19 cellular contexts compared by ENCODE assay signal in the genomic region with DNA sequence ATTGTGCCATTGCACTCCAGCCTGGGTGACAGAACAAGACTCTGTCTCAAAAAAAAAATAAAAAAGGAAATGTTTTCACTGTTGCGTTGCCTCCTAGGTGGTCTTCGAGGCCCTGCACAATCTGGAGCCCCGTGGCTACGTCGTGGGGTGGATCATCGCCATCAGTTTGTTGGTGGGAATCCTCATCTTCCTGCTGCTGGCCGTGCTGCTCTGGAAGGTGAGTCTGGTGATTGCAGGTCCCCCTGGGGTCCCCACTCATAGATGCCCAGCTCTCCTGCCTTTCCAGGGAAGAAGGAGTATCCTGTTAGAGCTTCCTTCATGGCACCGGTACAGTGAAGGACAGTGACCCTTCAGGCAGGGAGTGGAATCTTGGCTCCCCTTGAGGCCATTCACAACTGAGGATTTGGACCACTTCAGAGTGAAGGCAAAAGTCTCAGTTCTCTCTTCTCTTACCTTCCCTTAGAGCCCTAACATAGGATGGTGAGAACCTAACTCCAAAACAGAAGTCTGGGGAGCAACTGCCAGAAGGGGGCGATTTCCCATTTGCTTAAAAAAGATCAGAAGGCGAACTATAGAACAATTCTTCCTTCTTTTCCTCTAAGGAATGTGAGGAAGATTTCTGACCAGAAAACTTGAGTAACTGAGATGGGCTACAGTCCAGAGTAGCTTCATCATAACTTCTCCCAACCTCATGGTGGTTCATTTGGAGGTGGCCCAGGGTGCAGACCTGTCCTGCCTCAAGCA.
"Had no signal": no experiment of that assay in that cellular context is flagged by ENCODE, and none has a peak within 500 bp of the region (broad histone marks: within the 10 kb centered on the region; RNA-seq: fewer than 3 reads in every experiment).

No MANE protein-coding gene starts in this region.

- H3K27me3 ChIP-seq: dorsolateral prefrontal cortex, thyroid gland, uterus had no signal

- H3K36me3 ChIP-seq: uterus had no signal

- H3K4me1 Mint-ChIP-seq: mesothelial cell of epicardium had no signal

- H3K27ac ChIP-seq: dorsolateral prefrontal cortex, thyroid gland, uterus had no signal

- H3K4me1 ChIP-seq: thyroid gland, uterus had no signal

- ATAC-seq: left lobe of liver; natural killer cell treated with Interleukin-12 subunit alpha and Interleukin-12 subunit beta and Interleukin-15 and Interleukin-18, amount 100 ng/mL, for 72 hours had no signal

- DNase-seq: activated CD4-positive, alpha-beta T cell treated with anti-CD3 and anti-CD28 coated beads, Interleukin-2, amount 10 ng/mL, durations not matched to agents 7 days and 5 days; activated CD8-positive, alpha-beta memory T cell treated with anti-CD3 and anti-CD28 coated beads, Interleukin-2, amount 50 U/mL, for 4 hours; activated effector memory CD4-positive, alpha-beta T cell treated with anti-CD3 and anti-CD28 coated beads, Interleukin-2, amount 50 U/mL, for 16 hours; activated naive CD4-positive, alpha-beta T cell treated with anti-CD3 and anti-CD28 coated beads, Interleukin-2, amount 50 U/mL, for 16 hours; activated T-cell treated with anti-CD3 and anti-CD28 coated beads, Interleukin-2, amount 50 U/mL, for 48 hours; aorta; dorsolateral prefrontal cortex; occipital lobe; posterior cingulate gyrus; stimulated activated CD4-positive, alpha-beta T cell treated with anti-CD3 and anti-CD28 coated beads, Interleukin-12 subunit alpha, Interleukin-12 subunit beta, amount 100 ng/mL, for 4 hours; stimulated activated CD4-positive, alpha-beta T cell treated with anti-CD3 and anti-CD28 coated beads, Interleukin-1b, Interleukin-23, amount 100 ng/mL, for 48 hours; stimulated activated CD8-positive, alpha-beta memory T cell treated with anti-CD3 and anti-CD28 coated beads, Interleukin-4, amount 100 ng/mL, for 48 hours; stimulated activated naive CD4-positive, alpha-beta T cell; T1000; thyroid gland; uterus had no signal

- H3K4me3 ChIP-seq: dorsolateral prefrontal cortex, thyroid gland, uterus had no signal

- H3K36me3 Mint-ChIP-seq: natural killer cell treated with Interleukin-12 subunit alpha and Interleukin-12 subunit beta and Interleukin-15 and Interleukin-18, amount 100 ng/mL, for 72 hours had no signal

- H3K27ac Mint-ChIP-seq: activated CD4-positive, alpha-beta T cell treated with anti-CD3 and anti-CD28 coated beads, Interleukin-2, amount 10 ng/mL, durations not matched to agents 7 days and 5 days; mesothelial cell of epicardium; natural killer cell treated with Interleukin-12 subunit alpha and Interleukin-12 subunit beta and Interleukin-15 and Interleukin-18, amount 100 ng/mL, for 72 hours had no signal

- H3K9me3 Mint-ChIP-seq: activated CD4-positive, alpha-beta T cell treated with anti-CD3 and anti-CD28 coated beads, Interleukin-2, amount 10 ng/mL, durations not matched to agents 7 days and 5 days; natural killer cell treated with Interleukin-12 subunit alpha and Interleukin-12 subunit beta and Interleukin-15 and Interleukin-18, amount 100 ng/mL, for 72 hours had no signal

- H3K27me3 Mint-ChIP-seq: activated CD4-positive, alpha-beta T cell treated with anti-CD3 and anti-CD28 coated beads, Interleukin-2, amount 10 ng/mL, durations not matched to agents 7 days and 5 days had no signal

- H3K4me3 Mint-ChIP-seq: activated CD4-positive, alpha-beta T cell treated with anti-CD3 and anti-CD28 coated beads, Interleukin-2, amount 10 ng/mL, durations not matched to agents 7 days and 5 days; mesothelial cell of epicardium; natural killer cell treated with Interleukin-12 subunit alpha and Interleukin-12 subunit beta and Interleukin-15 and Interleukin-18, amount 100 ng/mL, for 72 hours had no signal

- H3K9me3 ChIP-seq: thyroid gland, uterus had no signal
